In the genomic region with DNA sequence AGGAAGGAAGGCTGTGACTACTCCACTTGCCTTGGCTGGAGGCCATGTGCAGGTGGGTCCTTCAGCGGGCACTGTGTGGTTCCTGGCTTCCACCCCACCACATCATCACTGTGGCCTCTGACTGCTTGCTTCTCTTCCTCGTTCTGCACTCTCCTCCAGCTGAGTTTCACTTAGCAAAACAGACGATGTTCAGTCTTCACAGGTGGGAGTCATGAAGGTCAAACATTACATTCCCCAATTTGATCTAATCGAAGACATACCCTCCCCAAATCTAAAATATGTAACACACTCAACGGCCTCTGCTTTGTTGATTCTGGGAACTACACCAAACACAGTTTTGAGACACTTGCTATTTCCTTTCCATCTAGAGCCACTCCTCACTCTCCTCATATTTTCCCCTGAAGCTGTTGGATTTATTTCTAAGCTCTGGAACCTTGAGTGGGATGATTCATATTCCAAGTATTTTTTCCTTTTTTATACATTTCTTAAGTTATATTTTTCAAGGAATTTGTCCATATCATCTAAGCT, we compare ENCODE assay signal across 14 cellular contexts.
DNase-seq lines count a peak whose midpoint lies in the region; ATAC-seq, FAIRE-seq and TF ChIP-seq lines count a peak whose summit lies in the region.
"Had no signal": no experiment of that assay in that cellular context is flagged by ENCODE, and none has a peak within 500 bp of the region (broad histone marks: within the 10 kb centered on the region; RNA-seq: fewer than 3 reads in every experiment).

No MANE protein-coding gene starts in this region.

- no peak for FAIRE-seq in urothelium cell line (lab: Jason Lieb, UNC)

- H3K27ac ChIP-seq in hepatocyte (peak overlapping the region; percentile 91), MM.1S (ENCODE audit: low read length) (no peak overlapping the region)
- H3K27ac ChIP-seq: psoas muscle had no signal

- H3K9ac ChIP-seq in adipocyte (ENCODE audit: low read length) (no peak overlapping the region), MM.1S (ENCODE audit: low read length) (no peak overlapping the region)

- H3K4me3 ChIP-seq in adipocyte (ENCODE audit: low read length) = peak overlapping the region; percentile 21
- no peak overlapping the region for H3K4me3 ChIP-seq in hepatocyte
- no peak overlapping the region for H3K4me3 ChIP-seq in MM.1S (ENCODE audit: low read length)
- H3K4me3 ChIP-seq: psoas muscle had no signal

- H3K9me3 ChIP-seq in adipocyte (ENCODE audit: control insufficient read depth, low read length) (peaks cover 12% of the 10 kb centered on the region), hepatocyte (ENCODE audit: low read depth) (no peaks in the 10 kb centered on the region), MM.1S (replicated peaks; ENCODE audit: insufficient read depth, low read length) (no peaks in the 10 kb centered on the region)
- H3K9me3 ChIP-seq: psoas muscle had no signal

- no peaks in the 10 kb centered on the region for H3K9me2 ChIP-seq in hepatocyte (replicated peaks; ENCODE audit: insufficient read depth)
- H3K9me2 ChIP-seq in MM.1S (replicated peaks; ENCODE audit: insufficient read depth, low read length) = no peaks in the 10 kb centered on the region

- H3K27me3 ChIP-seq in adipocyte (replicated peaks; ENCODE audit: control insufficient read depth, insufficient read depth, low read length) = no peaks in the 10 kb centered on the region
- no peaks in the 10 kb centered on the region for H3K27me3 ChIP-seq in hepatocyte
- no peaks in the 10 kb centered on the region for H3K27me3 ChIP-seq in MM.1S (replicated peaks; ENCODE audit: insufficient read depth, low read length)

- H3K4me2 ChIP-seq in hepatocyte (peak overlapping the region; percentile 42), MM.1S (ENCODE audit: low read depth, low read length) (no peak overlapping the region)

- intact Hi-C loops in Right ventricle myocardium superior (cut with DNase I) (no loop called here), cardiac septum (cut with DNase I) (loop anchor here (5.0 kb wide), 1 partner anchor 145 kb away; no protein-coding TSS in a partner anchor)

- WGBS in hepatocyte (ENCODE audit: low lambda C conversion rate, missing lambda C conversion rate) = 64% methylated on average over 5 of the region's 5 CpGs

- peak; percentile 51 for DNase-seq in Right ventricle myocardium superior
- DNase-seq in cardiac septum (ENCODE audit: low spot score) = no peak
- peak; percentile 72 for DNase-seq in adipocyte (ENCODE audit: low read depth)
- no peak for DNase-seq in hepatocyte (ENCODE audit: low spot score)
- DNase-seq in urothelium cell line (ENCODE audit: low spot score) = peak; percentile 40
- DNase-seq in NCI-H526 treated with DMSO at 0.1 percent for 48 hours (lab: John Stamatoyannopoulos, UW) = no peak
- no peak for DNase-seq in MM.1S
- DNase-seq: ACHN; DMS79; effector CD4-positive, alpha-beta T cell; midbrain; NCI-H1436 treated with DMSO at 0.1 percent for 48 hours; psoas muscle had no signal

- H4K20me1 ChIP-seq in hepatocyte (ENCODE audit: insufficient read depth, poor library complexity, severe bottlenecking) (no peaks in the 10 kb centered on the region), MM.1S (ENCODE audit: insufficient read depth, low read length) (no peaks in the 10 kb centered on the region)

- no peaks in the 10 kb centered on the region for H3K79me2 ChIP-seq in hepatocyte
- no peaks in the 10 kb centered on the region for H3K79me2 ChIP-seq in MM.1S (ENCODE audit: low read length)

- H3K4me1 ChIP-seq in adipocyte (ENCODE audit: control insufficient read depth, insufficient read depth, low read length) = peaks cover 12% of the 10 kb centered on the region
- H3K4me1 ChIP-seq in hepatocyte (ENCODE audit: insufficient read depth) = peaks cover 34% of the 10 kb centered on the region
- no peaks in the 10 kb centered on the region for H3K4me1 ChIP-seq in MM.1S (ENCODE audit: low read length)
- H3K4me1 ChIP-seq: psoas muscle had no signal

- no peaks in the 10 kb centered on the region for H3F3A ChIP-seq in MM.1S (ENCODE audit: insufficient read depth, low read length)

- ATAC-seq in Right ventricle myocardium superior (ENCODE audit: poor library complexity) (no peak), HG02852 (IDR thresholded peaks at IDR 0.05; ENCODE audit: unreplicated experiment) (no peak)
- ATAC-seq: psoas muscle had no signal

- TF ChIP-seq CTCF in hepatocyte (IDR thresholded peaks at IDR 0.05; ENCODE audit: poor library complexity) = no peak
- no peak for TF ChIP-seq CTCF in MM.1S (IDR thresholded peaks at IDR 0.05; ENCODE audit: low read length)

- H2AFZ ChIP-seq in hepatocyte (no peak overlapping the region), MM.1S (ENCODE audit: low read length) (no peak overlapping the region)

- no peaks in the 10 kb centered on the region for H3K36me3 ChIP-seq in adipocyte (ENCODE audit: control insufficient read depth, insufficient read depth, low read length, severe bottlenecking)
- no peaks in the 10 kb centered on the region for H3K36me3 ChIP-seq in hepatocyte (replicated peaks; ENCODE audit: insufficient read depth, low read depth)
- no peaks in the 10 kb centered on the region for H3K36me3 ChIP-seq in MM.1S (replicated peaks; ENCODE audit: insufficient read depth, low read length)

Comparison
In these comparisons a context has a peak if more than half of its experiments do, and no peak if none do; other contexts are left out.
1. DNase-seq: peak in Right ventricle myocardium superior (single experiment), adipocyte (single experiment) and urothelium cell line (single experiment); none in cardiac septum (single experiment), hepatocyte (single experiment), NCI-H526 treated with DMSO at 0.1 percent for 48 hours (single experiment) and MM.1S (single experiment).